8 cellular contexts compared by ENCODE assay signal in genomic region chr6:3750324-3751018, GRCh38. TPM values are rescaled to one million over a fixed set of nuclear protein-coding genes. Genes with fewer than 3 reads are reported as not detected.
DNase-seq lines count a peak whose midpoint lies in the region; ATAC-seq lines count a peak whose summit lies in the region.

No MANE protein-coding gene starts in this region.

- H3K4me3 ChIP-seq in H7 (ENCODE audit: insufficient read depth, low read depth, low read length) (peak overlapping the region; percentile 53), esophagus (ENCODE audit: low read depth in 1 of 2, low read length in 2 of 2) (peak overlapping the region; percentile 62 to 72), mesodermal cell (ENCODE audit: extremely low read depth, insufficient read depth, low read length, poor library complexity, severe bottlenecking) (peak overlapping the region; percentile 84), thymus (ENCODE audit: low read length) (peak overlapping the region; percentile 58)

- peaks cover 0 to 17% of the 10 kb centered on the region in 2 donors for H3K4me1 ChIP-seq in esophagus (ENCODE audit: control insufficient read depth in 2 of 2, insufficient read depth in 2 of 2, low read length in 1 of 2)
- H3K4me1 ChIP-seq in mesodermal cell (ENCODE audit: control insufficient read depth, insufficient read depth, low read length, poor library complexity, severe bottlenecking) = peaks cover 20% of the 10 kb centered on the region
- peaks cover 3% of the 10 kb centered on the region for H3K4me1 ChIP-seq in thymus (ENCODE audit: control insufficient read depth, insufficient read depth, low read length)

- H3K36me3 ChIP-seq in H7 (replicated peaks; ENCODE audit: control insufficient read depth, insufficient read depth, low read length) = no peaks in the 10 kb centered on the region
- H3K36me3 ChIP-seq in esophagus (ENCODE audit: control insufficient read depth in 2 of 2, insufficient read depth in 2 of 2, low read length in 1 of 2) = peaks cover 0 to 3% of the 10 kb centered on the region in 2 donors
- peaks cover 11% of the 10 kb centered on the region for H3K36me3 ChIP-seq in mesodermal cell (ENCODE audit: control insufficient read depth, insufficient read depth, low read length)
- H3K36me3 ChIP-seq in thymus (ENCODE audit: control insufficient read depth, insufficient read depth) = no peaks in the 10 kb centered on the region

- no peak for ATAC-seq in GM19452 (IDR thresholded peaks at IDR 0.05; ENCODE audit: unreplicated experiment)
- no peak for ATAC-seq in GM19395 (IDR thresholded peaks at IDR 0.05; ENCODE audit: unreplicated experiment)

- 1 to 3% methylated on average over 34 to 68 of the region's 68 CpGs for WGBS in esophagus, 2 donors
- WGBS in mesodermal cell (ENCODE audit: insufficient coverage in 2 of 2), 2 experiments = 2% methylated on average over 43 to 63 of the region's 68 CpGs
- 4% methylated on average over 68 of the region's 68 CpGs for WGBS in thymus

- H3K27ac ChIP-seq in esophagus (ENCODE audit: low read depth in 2 of 2, low read length in 1 of 2) (peak overlapping the region; percentile 86 to 88), mesodermal cell (ENCODE audit: low read depth, low read length, severe bottlenecking) (peak overlapping the region; percentile 36), thymus (ENCODE audit: low read depth) (peak overlapping the region; percentile 38)

- H3K9me3 ChIP-seq in esophagus (ENCODE audit: control insufficient read depth in 2 of 2, insufficient read depth in 1 of 2, low read depth in 1 of 2, low read length in 1 of 2) = no peaks in the 10 kb centered on the region
- H3K9me3 ChIP-seq in mesodermal cell (ENCODE audit: control insufficient read depth, low read length) = no peaks in the 10 kb centered on the region
- no peaks in the 10 kb centered on the region for H3K9me3 ChIP-seq in thymus (ENCODE audit: control insufficient read depth)

- H3K27me3 ChIP-seq in H7 (ENCODE audit: control insufficient read depth, insufficient read depth, low read length) = peaks cover 49% of the 10 kb centered on the region
- H3K27me3 ChIP-seq in esophagus (ENCODE audit: control insufficient read depth in 1 of 2, insufficient read depth in 2 of 2, low read length in 2 of 2) = no peaks in the 10 kb centered on the region
- H3K27me3 ChIP-seq in thymus (ENCODE audit: control insufficient read depth, insufficient read depth) = peaks cover 64% of the 10 kb centered on the region

- DNase-seq in CD1c-positive myeloid dendritic cell (ENCODE audit: extremely low spot score) = peak; percentile 92
- DNase-seq in H7 = peak; percentile 89
- peak; percentile 33 for DNase-seq in T1000 (lab: John Stamatoyannopoulos, UW)

RNA-seq across cellular contexts. Expression of gene PXDC1, which starts 1.0 kb away (rescaled TPM):
- total RNA-seq in H7 (2014; rRNA removed; shearing (Covaris generic)) = 1.4 and 4.1 TPM in 2 replicates
- polyA plus RNA-seq in esophagus (10 to 100 TPM; 10.0 to 13.1 TPM), thymus (21.4 TPM)
- 26.3 TPM for polyA plus RNA-seq in mesodermal cell (2013, experiment 1 of 2)
- 26.1 TPM for polyA plus RNA-seq in mesodermal cell (2013, experiment 2 of 2)

Comparison
In these comparisons a context has a peak if more than half of its experiments do, and no peak if none do; other contexts are left out.
1. DNase-seq: peak in every context shown above with its lines; median percentile 92 in CD1c-positive myeloid dendritic cell; 89 in H7; 33 in T1000.
2. H3K27ac ChIP-seq: peak in every context shown above with its lines; median percentile 87 in esophagus; 38 in thymus; 36 in mesodermal cell.